Comparison of ENCODE assay signal across 1 cellular context in the genomic region with DNA sequence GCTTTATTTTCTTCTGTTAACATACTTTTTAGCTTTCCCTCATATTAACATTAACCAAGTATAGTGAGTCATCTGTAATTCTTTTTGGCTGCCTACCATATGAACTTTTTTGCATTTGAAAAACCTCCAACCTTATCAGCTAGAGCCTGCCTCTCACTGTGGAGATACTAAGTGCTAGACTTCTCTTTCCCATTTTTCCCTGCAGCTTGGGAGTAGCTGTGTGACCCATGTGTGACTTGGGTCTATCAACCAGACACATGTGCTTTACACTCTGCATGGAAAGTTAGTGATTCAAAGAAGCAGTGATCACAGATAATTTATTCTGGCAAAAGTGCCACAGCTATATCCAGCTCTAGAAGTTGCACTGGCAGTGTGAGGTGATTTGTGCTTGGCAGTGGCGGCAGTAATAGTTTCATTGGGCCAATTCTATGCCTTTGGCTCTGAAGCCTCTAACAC.
TF ChIP-seq lines count a peak whose summit lies in the region.

No MANE protein-coding gene starts in this region.

TF ChIP-seq in K562, 482 proteins besides CTCF, POLR2A, EP300 and RAD21 (continued from another document and continues in another):
- TF ChIP-seq, protein P1, sequence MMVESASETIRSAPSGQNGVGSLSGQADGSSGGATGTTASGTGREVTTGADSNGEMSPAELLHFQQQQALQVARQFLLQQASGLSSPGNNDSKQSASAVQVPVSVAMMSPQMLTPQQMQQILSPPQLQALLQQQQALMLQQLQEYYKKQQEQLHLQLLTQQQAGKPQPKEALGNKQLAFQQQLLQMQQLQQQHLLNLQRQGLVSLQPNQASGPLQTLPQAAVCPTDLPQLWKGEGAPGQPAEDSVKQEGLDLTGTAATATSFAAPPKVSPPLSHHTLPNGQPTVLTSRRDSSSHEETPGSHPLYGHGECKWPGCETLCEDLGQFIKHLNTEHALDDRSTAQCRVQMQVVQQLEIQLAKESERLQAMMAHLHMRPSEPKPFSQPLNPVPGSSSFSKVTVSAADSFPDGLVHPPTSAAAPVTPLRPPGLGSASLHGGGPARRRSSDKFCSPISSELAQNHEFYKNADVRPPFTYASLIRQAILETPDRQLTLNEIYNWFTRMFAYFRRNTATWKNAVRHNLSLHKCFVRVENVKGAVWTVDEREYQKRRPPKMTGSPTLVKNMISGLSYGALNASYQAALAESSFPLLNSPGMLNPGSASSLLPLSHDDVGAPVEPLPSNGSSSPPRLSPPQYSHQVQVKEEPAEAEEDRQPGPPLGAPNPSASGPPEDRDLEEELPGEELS (CRISPR knock-in tag; IDR thresholded peaks at IDR 0.05; ENCODE audit: borderline replicate concordance) = no peak
- no peak for TF ChIP-seq PTBP1 (IDR thresholded peaks at IDR 0.05; ENCODE audit: low read depth, low read length)
- TF ChIP-seq, protein P2, sequence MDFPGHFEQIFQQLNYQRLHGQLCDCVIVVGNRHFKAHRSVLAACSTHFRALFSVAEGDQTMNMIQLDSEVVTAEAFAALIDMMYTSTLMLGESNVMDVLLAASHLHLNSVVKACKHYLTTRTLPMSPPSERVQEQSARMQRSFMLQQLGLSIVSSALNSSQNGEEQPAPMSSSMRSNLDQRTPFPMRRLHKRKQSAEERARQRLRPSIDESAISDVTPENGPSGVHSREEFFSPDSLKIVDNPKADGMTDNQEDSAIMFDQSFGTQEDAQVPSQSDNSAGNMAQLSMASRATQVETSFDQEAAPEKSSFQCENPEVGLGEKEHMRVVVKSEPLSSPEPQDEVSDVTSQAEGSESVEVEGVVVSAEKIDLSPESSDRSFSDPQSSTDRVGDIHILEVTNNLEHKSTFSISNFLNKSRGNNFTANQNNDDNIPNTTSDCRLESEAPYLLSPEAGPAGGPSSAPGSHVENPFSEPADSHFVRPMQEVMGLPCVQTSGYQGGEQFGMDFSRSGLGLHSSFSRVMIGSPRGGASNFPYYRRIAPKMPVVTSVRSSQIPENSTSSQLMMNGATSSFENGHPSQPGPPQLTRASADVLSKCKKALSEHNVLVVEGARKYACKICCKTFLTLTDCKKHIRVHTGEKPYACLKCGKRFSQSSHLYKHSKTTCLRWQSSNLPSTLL (IDR thresholded peaks at IDR 0.05) = no peak
- no peak for TF ChIP-seq ZZZ3 (IDR thresholded peaks at IDR 0.05)
- no peak for TF ChIP-seq ADNP (tag; IDR thresholded peaks at IDR 0.05)
- no peak for TF ChIP-seq EZH2 (IDR thresholded peaks at IDR 0.05; ENCODE audit: borderline replicate concordance, low read depth, low read length)
- no peak for TF ChIP-seq IRF2 (CRISPR knock-in tag; IDR thresholded peaks at IDR 0.05)
- TF ChIP-seq NR3C1 (CRISPR knock-in tag; IDR thresholded peaks at IDR 0.05) = no peak
- no peak for TF ChIP-seq TFAM (CRISPR knock-in tag; conservative IDR thresholded peaks at IDR 0.05)
- TF ChIP-seq BRF1 (IDR thresholded peaks at IDR 0.05; ENCODE audit: borderline replicate concordance, extremely low read depth, insufficient read length) = no peak
- TF ChIP-seq, protein P3, sequence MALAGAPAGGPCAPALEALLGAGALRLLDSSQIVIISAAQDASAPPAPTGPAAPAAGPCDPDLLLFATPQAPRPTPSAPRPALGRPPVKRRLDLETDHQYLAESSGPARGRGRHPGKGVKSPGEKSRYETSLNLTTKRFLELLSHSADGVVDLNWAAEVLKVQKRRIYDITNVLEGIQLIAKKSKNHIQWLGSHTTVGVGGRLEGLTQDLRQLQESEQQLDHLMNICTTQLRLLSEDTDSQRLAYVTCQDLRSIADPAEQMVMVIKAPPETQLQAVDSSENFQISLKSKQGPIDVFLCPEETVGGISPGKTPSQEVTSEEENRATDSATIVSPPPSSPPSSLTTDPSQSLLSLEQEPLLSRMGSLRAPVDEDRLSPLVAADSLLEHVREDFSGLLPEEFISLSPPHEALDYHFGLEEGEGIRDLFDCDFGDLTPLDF (CRISPR knock-in tag; IDR thresholded peaks at IDR 0.05) = no peak
- peak; percentile 22; the same call in 1 of the 2 replicates for TF ChIP-seq POLR2AphosphoS5 (IDR thresholded peaks at IDR 0.05; ENCODE audit: control insufficient read depth, insufficient read depth, low read depth, low read length)
- no peak for TF ChIP-seq ZNF57 (CRISPR knock-in tag; IDR thresholded peaks at IDR 0.05)
- no peak for TF ChIP-seq ZFX (CRISPR knock-in tag; IDR thresholded peaks at IDR 0.05)
- TF ChIP-seq TCF3 (CRISPR knock-in tag; IDR thresholded peaks at IDR 0.05) = peak; percentile 75
- TF ChIP-seq, protein P4, sequence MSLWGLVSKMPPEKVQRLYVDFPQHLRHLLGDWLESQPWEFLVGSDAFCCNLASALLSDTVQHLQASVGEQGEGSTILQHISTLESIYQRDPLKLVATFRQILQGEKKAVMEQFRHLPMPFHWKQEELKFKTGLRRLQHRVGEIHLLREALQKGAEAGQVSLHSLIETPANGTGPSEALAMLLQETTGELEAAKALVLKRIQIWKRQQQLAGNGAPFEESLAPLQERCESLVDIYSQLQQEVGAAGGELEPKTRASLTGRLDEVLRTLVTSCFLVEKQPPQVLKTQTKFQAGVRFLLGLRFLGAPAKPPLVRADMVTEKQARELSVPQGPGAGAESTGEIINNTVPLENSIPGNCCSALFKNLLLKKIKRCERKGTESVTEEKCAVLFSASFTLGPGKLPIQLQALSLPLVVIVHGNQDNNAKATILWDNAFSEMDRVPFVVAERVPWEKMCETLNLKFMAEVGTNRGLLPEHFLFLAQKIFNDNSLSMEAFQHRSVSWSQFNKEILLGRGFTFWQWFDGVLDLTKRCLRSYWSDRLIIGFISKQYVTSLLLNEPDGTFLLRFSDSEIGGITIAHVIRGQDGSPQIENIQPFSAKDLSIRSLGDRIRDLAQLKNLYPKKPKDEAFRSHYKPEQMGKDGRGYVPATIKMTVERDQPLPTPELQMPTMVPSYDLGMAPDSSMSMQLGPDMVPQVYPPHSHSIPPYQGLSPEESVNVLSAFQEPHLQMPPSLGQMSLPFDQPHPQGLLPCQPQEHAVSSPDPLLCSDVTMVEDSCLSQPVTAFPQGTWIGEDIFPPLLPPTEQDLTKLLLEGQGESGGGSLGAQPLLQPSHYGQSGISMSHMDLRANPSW (CRISPR knock-in tag; IDR thresholded peaks at IDR 0.05) = no peak
- no peak for TF ChIP-seq ZC3H11A (IDR thresholded peaks at IDR 0.05; ENCODE audit: low read depth, low read length)
- TF ChIP-seq ZNF217 (CRISPR knock-in tag; IDR thresholded peaks at IDR 0.05) = no peak
- TF ChIP-seq RBM22 (IDR thresholded peaks at IDR 0.05; ENCODE audit: low read depth, low read length, poor library complexity, severe bottlenecking) = no peak
- TF ChIP-seq, protein P5, sequence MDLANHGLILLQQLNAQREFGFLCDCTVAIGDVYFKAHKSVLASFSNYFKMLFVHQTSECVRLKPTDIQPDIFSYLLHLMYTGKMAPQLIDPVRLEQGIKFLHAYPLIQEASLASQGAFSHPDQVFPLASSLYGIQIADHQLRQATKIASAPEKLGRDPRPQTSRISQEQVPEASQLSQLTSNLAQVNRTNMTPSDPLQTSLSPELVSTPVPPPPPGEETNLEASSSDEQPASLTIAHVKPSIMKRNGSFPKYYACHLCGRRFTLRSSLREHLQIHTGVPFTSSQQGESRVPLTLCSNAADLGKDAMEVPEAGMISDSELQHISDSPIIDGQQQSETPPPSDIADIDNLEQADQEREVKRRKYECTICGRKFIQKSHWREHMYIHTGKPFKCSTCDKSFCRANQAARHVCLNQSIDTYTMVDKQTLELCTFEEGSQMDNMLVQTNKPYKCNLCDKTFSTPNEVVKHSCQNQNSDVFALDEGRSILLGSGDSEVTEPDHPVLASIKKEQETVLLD (IDR thresholded peaks at IDR 0.05) = no peak
- TF ChIP-seq FOXA1 (IDR thresholded peaks at IDR 0.05; ENCODE audit: borderline replicate concordance) = no peak
- no peak for TF ChIP-seq SP1 (CRISPR knock-in tag; IDR thresholded peaks at IDR 0.05)
- TF ChIP-seq, protein P6, sequence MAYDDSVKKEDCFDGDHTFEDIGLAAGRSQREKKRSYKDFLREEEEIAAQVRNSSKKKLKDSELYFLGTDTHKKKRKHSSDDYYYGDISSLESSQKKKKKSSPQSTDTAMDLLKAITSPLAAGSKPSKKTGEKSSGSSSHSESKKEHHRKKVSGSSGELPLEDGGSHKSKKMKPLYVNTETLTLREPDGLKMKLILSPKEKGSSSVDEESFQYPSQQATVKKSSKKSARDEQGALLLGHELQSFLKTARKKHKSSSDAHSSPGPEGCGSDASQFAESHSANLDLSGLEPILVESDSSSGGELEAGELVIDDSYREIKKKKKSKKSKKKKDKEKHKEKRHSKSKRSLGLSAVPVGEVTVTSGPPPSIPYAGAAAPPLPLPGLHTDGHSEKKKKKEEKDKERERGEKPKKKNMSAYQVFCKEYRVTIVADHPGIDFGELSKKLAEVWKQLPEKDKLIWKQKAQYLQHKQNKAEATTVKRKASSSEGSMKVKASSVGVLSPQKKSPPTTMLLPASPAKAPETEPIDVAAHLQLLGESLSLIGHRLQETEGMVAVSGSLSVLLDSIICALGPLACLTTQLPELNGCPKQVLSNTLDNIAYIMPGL (CRISPR knock-in tag; IDR thresholded peaks at IDR 0.05) = no peak
- TF ChIP-seq RHOXF2B (CRISPR knock-in tag; conservative IDR thresholded peaks at IDR 0.05) = no peak
- no peak for TF ChIP-seq FOXK1 (CRISPR knock-in tag; IDR thresholded peaks at IDR 0.05; ENCODE audit: borderline replicate concordance)
- TF ChIP-seq CBFA2T2 (conservative IDR thresholded peaks at IDR 0.05) = peak; percentile 65
- TF ChIP-seq SIX5 (IDR thresholded peaks at IDR 0.05; ENCODE audit: borderline replicate concordance in 1 of 2, insufficient read depth in 1 of 2, low read depth in 1 of 2, low read length in 2 of 2) = no peak
- TF ChIP-seq ZNF316 (IDR thresholded peaks at IDR 0.05) = no peak
- no peak for TF ChIP-seq SAP30 (IDR thresholded peaks at IDR 0.05; ENCODE audit: borderline replicate concordance, insufficient read depth, low read depth, low read length, poor library complexity, severe bottlenecking)
- TF ChIP-seq, protein P7, sequence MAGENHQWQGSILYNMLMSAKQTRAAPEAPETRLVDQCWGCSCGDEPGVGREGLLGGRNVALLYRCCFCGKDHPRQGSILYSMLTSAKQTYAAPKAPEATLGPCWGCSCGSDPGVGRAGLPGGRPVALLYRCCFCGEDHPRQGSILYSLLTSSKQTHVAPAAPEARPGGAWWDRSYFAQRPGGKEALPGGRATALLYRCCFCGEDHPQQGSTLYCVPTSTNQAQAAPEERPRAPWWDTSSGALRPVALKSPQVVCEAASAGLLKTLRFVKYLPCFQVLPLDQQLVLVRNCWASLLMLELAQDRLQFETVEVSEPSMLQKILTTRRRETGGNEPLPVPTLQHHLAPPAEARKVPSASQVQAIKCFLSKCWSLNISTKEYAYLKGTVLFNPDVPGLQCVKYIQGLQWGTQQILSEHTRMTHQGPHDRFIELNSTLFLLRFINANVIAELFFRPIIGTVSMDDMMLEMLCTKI (IDR thresholded peaks at IDR 0.05; ENCODE audit: partially characterized antibody) = no peak
- no peak for TF ChIP-seq ZNF583 (CRISPR knock-in tag; IDR thresholded peaks at IDR 0.05)
- TF ChIP-seq, protein P8, sequence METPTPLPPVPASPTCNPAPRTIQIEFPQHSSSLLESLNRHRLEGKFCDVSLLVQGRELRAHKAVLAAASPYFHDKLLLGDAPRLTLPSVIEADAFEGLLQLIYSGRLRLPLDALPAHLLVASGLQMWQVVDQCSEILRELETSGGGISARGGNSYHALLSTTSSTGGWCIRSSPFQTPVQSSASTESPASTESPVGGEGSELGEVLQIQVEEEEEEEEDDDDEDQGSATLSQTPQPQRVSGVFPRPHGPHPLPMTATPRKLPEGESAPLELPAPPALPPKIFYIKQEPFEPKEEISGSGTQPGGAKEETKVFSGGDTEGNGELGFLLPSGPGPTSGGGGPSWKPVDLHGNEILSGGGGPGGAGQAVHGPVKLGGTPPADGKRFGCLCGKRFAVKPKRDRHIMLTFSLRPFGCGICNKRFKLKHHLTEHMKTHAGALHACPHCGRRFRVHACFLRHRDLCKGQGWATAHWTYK (CRISPR knock-in tag; IDR thresholded peaks at IDR 0.05) = no peak
- TF ChIP-seq FOSL1 (tag; conservative IDR thresholded peaks at IDR 0.05) = peak; percentile 62
- no peak for TF ChIP-seq ZNF124 (CRISPR knock-in tag; IDR thresholded peaks at IDR 0.05)
- TF ChIP-seq MYNN (IDR thresholded peaks at IDR 0.05) = no peak
- TF ChIP-seq MYNN (CRISPR knock-in tag; IDR thresholded peaks at IDR 0.05) = no peak
- no peak; the same call in 1 of the 2 replicates for TF ChIP-seq SMARCC2 (IDR thresholded peaks at IDR 0.05; ENCODE audit: low read depth)
- TF ChIP-seq NCOR1 (IDR thresholded peaks at IDR 0.05) = peak; percentile 51; the same call in 1 of the 2 replicates
- peak; percentile 79 for TF ChIP-seq CBFA2T3 (IDR thresholded peaks at IDR 0.05)
- TF ChIP-seq GTF2E2 (tag; IDR thresholded peaks at IDR 0.05) = no peak
- TF ChIP-seq SMARCA5 (IDR thresholded peaks at IDR 0.05) = no peak
- TF ChIP-seq, protein P9, sequence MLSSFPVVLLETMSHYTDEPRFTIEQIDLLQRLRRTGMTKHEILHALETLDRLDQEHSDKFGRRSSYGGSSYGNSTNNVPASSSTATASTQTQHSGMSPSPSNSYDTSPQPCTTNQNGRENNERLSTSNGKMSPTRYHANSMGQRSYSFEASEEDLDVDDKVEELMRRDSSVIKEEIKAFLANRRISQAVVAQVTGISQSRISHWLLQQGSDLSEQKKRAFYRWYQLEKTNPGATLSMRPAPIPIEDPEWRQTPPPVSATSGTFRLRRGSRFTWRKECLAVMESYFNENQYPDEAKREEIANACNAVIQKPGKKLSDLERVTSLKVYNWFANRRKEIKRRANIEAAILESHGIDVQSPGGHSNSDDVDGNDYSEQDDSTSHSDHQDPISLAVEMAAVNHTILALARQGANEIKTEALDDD (IDR thresholded peaks at IDR 0.05) = peak; percentile 51; the same call in 1 of the 2 replicates
- TF ChIP-seq, protein P10, sequence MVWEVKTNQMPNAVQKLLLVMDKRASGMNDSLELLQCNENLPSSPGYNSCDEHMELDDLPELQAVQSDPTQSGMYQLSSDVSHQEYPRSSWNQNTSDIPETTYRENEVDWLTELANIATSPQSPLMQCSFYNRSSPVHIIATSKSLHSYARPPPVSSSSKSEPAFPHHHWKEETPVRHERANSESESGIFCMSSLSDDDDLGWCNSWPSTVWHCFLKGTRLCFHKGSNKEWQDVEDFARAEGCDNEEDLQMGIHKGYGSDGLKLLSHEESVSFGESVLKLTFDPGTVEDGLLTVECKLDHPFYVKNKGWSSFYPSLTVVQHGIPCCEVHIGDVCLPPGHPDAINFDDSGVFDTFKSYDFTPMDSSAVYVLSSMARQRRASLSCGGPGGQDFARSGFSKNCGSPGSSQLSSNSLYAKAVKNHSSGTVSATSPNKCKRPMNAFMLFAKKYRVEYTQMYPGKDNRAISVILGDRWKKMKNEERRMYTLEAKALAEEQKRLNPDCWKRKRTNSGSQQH (CRISPR knock-in tag; IDR thresholded peaks at IDR 0.05) = no peak
- TF ChIP-seq BACH1 (tag; IDR thresholded peaks at IDR 0.05) = no peak
- TF ChIP-seq MBD2 (IDR thresholded peaks at IDR 0.05; ENCODE audit: borderline replicate concordance, low read depth) = no peak
- TF ChIP-seq NFIC (IDR thresholded peaks at IDR 0.05) = peak; percentile 43; the same call in 1 of the 2 replicates
- TF ChIP-seq HDAC1 (IDR thresholded peaks at IDR 0.05) = 0 out of 4 replicates have a peak, but pooled peaks of 1 of the 2 experiments have one; percentile 39
